Comparison of ENCODE assay signal across 9 cellular contexts in genomic region chr10:89350911-89351315, GRCh38. TPM values are rescaled to one million over a fixed set of nuclear protein-coding genes. Genes with fewer than 3 reads are reported as not detected.
DNase-seq lines count a peak whose midpoint lies in the region; ATAC-seq and TF ChIP-seq lines count a peak whose summit lies in the region.
"Not testable (repeated sequence)": the region's sequence is repeated elsewhere in the genome, so short reads cannot be mapped to it uniquely, and the experiment has no call there.
"Had no signal": no experiment of that assay in that cellular context is flagged by ENCODE, and none has a peak within 500 bp of the region (broad histone marks: within the 10 kb centered on the region; RNA-seq: fewer than 3 reads in every experiment).

No MANE protein-coding gene starts in this region.

- not testable (repeated sequence) for H3K27me3 ChIP-seq in CD8-positive, alpha-beta memory T cell (ENCODE audit: insufficient read depth, low read length, poor library complexity, severe bottlenecking); fibroblast of lung (ENCODE audit: control insufficient read depth, insufficient read depth, low read length); spleen (replicated peaks in 1 of 7)

- intact Hi-C loops in spleen (cut with DNase I; ENCODE audit: low total_unique reads): not testable (repeated sequence)

- not testable (repeated sequence) for TF ChIP-seq CTCF in fibroblast of lung (conservative IDR thresholded peaks at IDR 0.05 in 1 of 2, IDR thresholded peaks at IDR 0.05 in 1 of 2; ENCODE audit: low read depth in 1 of 2, low read length in 2 of 2); spleen (IDR thresholded peaks at IDR 0.05 in 8 of 11, conservative IDR thresholded peaks at IDR 0.05 in 3 of 11)

- not testable (repeated sequence) for H3K4me3 ChIP-seq in CD8-positive, alpha-beta memory T cell (ENCODE audit: low read length); fibroblast of lung (replicated peaks in 1 of 4; ENCODE audit: control extremely low read depth in 1 of 4, insufficient read depth in 1 of 4, low read depth in 3 of 4, low read length in 4 of 4); mesodermal cell (ENCODE audit: extremely low read depth, insufficient read depth, low read length, poor library complexity, severe bottlenecking); spleen

- not testable (repeated sequence) for H3K4me1 Mint-ChIP-seq in CD8-positive, alpha-beta memory T cell

- not testable (repeated sequence) for H3K9me3 ChIP-seq in CD8-positive, alpha-beta memory T cell (ENCODE audit: low read length); fibroblast of lung (ENCODE audit: control insufficient read depth, insufficient read depth, low read depth, low read length); mesodermal cell (ENCODE audit: control insufficient read depth, low read length); spleen

- not testable (repeated sequence) for H2AFZ ChIP-seq in fibroblast of lung (ENCODE audit: low read length)

- DNase-seq in CD8-positive, alpha-beta memory T cell; spleen: not testable (repeated sequence)
- peak; percentile 13 for DNase-seq in LoVo (ENCODE audit: low spot score)
- peak; percentile 52 for DNase-seq in activated effector memory CD4-positive, alpha-beta T cell treated with anti-CD3 and anti-CD28 coated beads, Interleukin-2, amount 50 U/mL, for 16 hours
- peak; percentile 29 to 34 for DNase-seq in fibroblast of lung (ENCODE audit: low read depth in 2 of 2)

- H3K4me1 ChIP-seq in CD8-positive, alpha-beta memory T cell (ENCODE audit: insufficient read depth, low read length): not testable (repeated sequence)
- H3K4me1 ChIP-seq in fibroblast of lung (ENCODE audit: control insufficient read depth, extremely low read depth, insufficient read depth, low read length) (peaks cover 24% of the 10 kb centered on the region), mesodermal cell (ENCODE audit: control insufficient read depth, insufficient read depth, low read length, poor library complexity, severe bottlenecking) (peaks cover 22% of the 10 kb centered on the region), spleen (peaks cover 23 to 62% (median 49%) of the 10 kb centered on the region in 6 donors)

- H3K79me2 ChIP-seq in fibroblast of lung (ENCODE audit: control insufficient read depth, insufficient read depth, low read length): not testable (repeated sequence)

- peak overlapping the region; percentile 3 for H3K27ac ChIP-seq in CD8-positive, alpha-beta memory T cell (ENCODE audit: low read depth, low read length)
- H3K27ac ChIP-seq in fibroblast of lung (ENCODE audit: insufficient read depth, low read length) (peak overlapping the region; percentile 89), mesodermal cell (ENCODE audit: low read depth, low read length, severe bottlenecking) (peak overlapping the region; percentile 90), spleen (peak overlapping the region in 7 of 8 donors; percentile 39 to 80 (median 74))

- 78 to 80% methylated on average over 6 of the region's 6 CpGs for WGBS in mesodermal cell (ENCODE audit: insufficient coverage in 2 of 2), 2 experiments
- 21 to 48% (median 30%) methylated on average over 6 of the region's 6 CpGs for WGBS in spleen, 5 donors

- peak overlapping the region; percentile 4 for H3K9ac ChIP-seq in fibroblast of lung (ENCODE audit: insufficient read depth, low read length)

- H3K36me3 Mint-ChIP-seq in CD8-positive, alpha-beta memory T cell: not testable (repeated sequence)

- not testable (repeated sequence) for H3K27ac Mint-ChIP-seq in CD8-positive, alpha-beta memory T cell

- not testable (repeated sequence) for H3K4me3 Mint-ChIP-seq in CD8-positive, alpha-beta memory T cell

- TF ChIP-seq POLR2A in spleen (IDR thresholded peaks at IDR 0.05): not testable (repeated sequence)

- ATAC-seq in GM19455 (IDR thresholded peaks at IDR 0.05; ENCODE audit: unreplicated experiment) (peak; percentile 43), HG02870 (IDR thresholded peaks at IDR 0.05; ENCODE audit: unreplicated experiment) (peak; percentile 29)

- H3K36me3 ChIP-seq in CD8-positive, alpha-beta memory T cell (ENCODE audit: insufficient read depth, low read length); fibroblast of lung (ENCODE audit: control insufficient read depth, insufficient read depth, low read length); mesodermal cell (ENCODE audit: control insufficient read depth, insufficient read depth, low read length); spleen: not testable (repeated sequence)

- POLR2A ChIA-PET in CD8-positive, alpha-beta memory T cell (lab: Charles Lee): not testable (repeated sequence)

- peaks cover 24 to 53% of the 10 kb centered on the region in 2 donors for H3K27me3 Mint-ChIP-seq in CD8-positive, alpha-beta memory T cell

- H4K20me1 ChIP-seq in fibroblast of lung (ENCODE audit: control insufficient read depth, extremely low read depth, insufficient read depth, low read length): not testable (repeated sequence)

- H3K9me3 Mint-ChIP-seq in CD8-positive, alpha-beta memory T cell: not testable (repeated sequence)

- peak overlapping the region; percentile 37 for H3K4me2 ChIP-seq in fibroblast of lung (ENCODE audit: extremely low read depth, insufficient read depth, low read length)

- CTCF ChIA-PET in CD8-positive, alpha-beta memory T cell (lab: Charles Lee): not testable (repeated sequence)

RNA-seq across cellular contexts. Expression of gene IFIT3, which starts 23.1 kb away (rescaled TPM):
- under 1 TPM; 0.35 to 0.63 TPM for total RNA-seq in CD8-positive, alpha-beta memory T cell
- 3.7 TPM for polyA plus RNA-seq in CD8-positive, alpha-beta memory T cell
- total RNA-seq in fibroblast of lung (23.6 and 33.5 TPM in 2 replicates), spleen (10 to 100 TPM; 19.1 to 44.5 (median 24.7) TPM)
- polyA plus RNA-seq in fibroblast of lung (30.5 and 62.9 TPM in 2 replicates), spleen (10 to 100 TPM in 2 of 3 donors, 1 to 10 TPM in 1; 7.7 to 29.9 (median 10.4) TPM)
- polyA plus RNA-seq in fibroblast of lung (2012): 21.6 and 39.1 TPM in 2 replicates
- 2.1 and 3.5 TPM in 2 replicates for polyA minus RNA-seq in fibroblast of lung (ENCODE audit: low replicate concordance)
- 4.4 TPM for polyA plus RNA-seq in mesodermal cell (2013, experiment 1 of 2)
- polyA plus RNA-seq in mesodermal cell (2013, experiment 2 of 2): 3.7 TPM

RNA-seq across cellular contexts. Expression of gene IFIT1B, which starts 26.9 kb away (rescaled TPM):
- not detected for total RNA-seq in CD8-positive, alpha-beta memory T cell
- polyA plus RNA-seq in CD8-positive, alpha-beta memory T cell: 0.14 TPM
- total RNA-seq in fibroblast of lung (under 0.01 TPM in 1 of 2 replicates, not detected in the other), spleen (10 to 100 TPM in 1 of 7 donors, 1 to 10 TPM in 3, under 1 TPM in 1, not detected in 2; 0.49 to 36.9 (median 2.9) TPM)
- polyA plus RNA-seq in fibroblast of lung (not detected in 2 replicates), spleen (under 1 TPM in 1 of 3 donors, not detected in 2; 0.04 TPM)
- polyA plus RNA-seq in fibroblast of lung (2012): not detected in 2 replicates
- not detected in 2 replicates for polyA minus RNA-seq in fibroblast of lung (ENCODE audit: low replicate concordance)
- polyA plus RNA-seq in mesodermal cell (2013, experiment 1 of 2): not detected
- not detected for polyA plus RNA-seq in mesodermal cell (2013, experiment 2 of 2)
- polyA plus RNA-seq: BJ had no signal

RNA-seq across cellular contexts. Expression of gene IFIT1, which starts 41.5 kb away (rescaled TPM):
- total RNA-seq in CD8-positive, alpha-beta memory T cell: under 1 TPM; 0.39 to 0.71 TPM
- 4.1 TPM for polyA plus RNA-seq in CD8-positive, alpha-beta memory T cell
- total RNA-seq in fibroblast of lung (21.8 and 25.8 TPM in 2 replicates), spleen (10 to 100 TPM; 13.5 to 35.7 (median 24.2) TPM)
- polyA plus RNA-seq in fibroblast of lung (12.8 and 71.4 TPM in 2 replicates), spleen (10 to 100 TPM in 2 of 3 donors, 1 to 10 TPM in 1; 8.8 to 26.5 (median 10.8) TPM)
- polyA plus RNA-seq in fibroblast of lung (2012): 10.2 and 43.5 TPM in 2 replicates
- polyA minus RNA-seq in fibroblast of lung (ENCODE audit: low replicate concordance): 2.6 and 2.9 TPM in 2 replicates
- polyA plus RNA-seq in mesodermal cell (2013, experiment 1 of 2): 4.6 TPM
- polyA plus RNA-seq in mesodermal cell (2013, experiment 2 of 2): 6.8 TPM

RNA-seq across cellular contexts. Expression of gene IFIT2, which starts 49.1 kb away (rescaled TPM):
- 1 to 10 TPM; 1.3 to 1.5 TPM for total RNA-seq in CD8-positive, alpha-beta memory T cell
- polyA plus RNA-seq in CD8-positive, alpha-beta memory T cell: 7.1 TPM
- total RNA-seq in fibroblast of lung (11.6 and 21.6 TPM in 2 replicates), spleen (10 to 100 TPM; 12.8 to 22.2 (median 18.2) TPM)
- polyA plus RNA-seq in fibroblast of lung (5.4 and 12.1 TPM in 2 replicates), spleen (10 to 100 TPM in 1 of 3 donors, 1 to 10 TPM in 2; 6.1 to 11.4 (median 7.0) TPM)
- polyA plus RNA-seq in fibroblast of lung (2012): 4.4 and 11.1 TPM in 2 replicates
- polyA minus RNA-seq in fibroblast of lung (ENCODE audit: low replicate concordance): 0.93 and 1.6 TPM in 2 replicates
- polyA plus RNA-seq in mesodermal cell (2013, experiment 1 of 2): 0.29 TPM
- polyA plus RNA-seq in mesodermal cell (2013, experiment 2 of 2): 0.20 TPM

Comparison
In these comparisons a context has a peak if more than half of its experiments do, and no peak if none do; other contexts are left out.
1. H3K27ac ChIP-seq: peak in every context shown above with its lines; median percentile 90 in mesodermal cell; 89 in fibroblast of lung; 74 in spleen; 3 in CD8-positive, alpha-beta memory T cell.
2. RNA of gene IFIT3, which starts 23.1 kb away (total RNA-seq): 23.6 to 33.5 TPM in fibroblast of lung and 19.1 to 44.5 TPM in spleen; 0.35 to 0.63 TPM in CD8-positive, alpha-beta memory T cell; every median in the first group is over 10 times any median in the second.
3. RNA of gene IFIT1, which starts 41.5 kb away (total RNA-seq): 21.8 to 25.8 TPM in fibroblast of lung and 13.5 to 35.7 TPM in spleen; 0.39 to 0.71 TPM in CD8-positive, alpha-beta memory T cell; every median in the first group is over 4 times any median in the second.